In genomic region chr5:41925555-41925946, GRCh38 we compare ENCODE assay signal across 8 cellular contexts. TPM values are rescaled to one million over a fixed set of nuclear protein-coding genes. Genes with fewer than 3 reads are reported as not detected.
DNase-seq lines count a peak whose midpoint lies in the region; ATAC-seq and TF ChIP-seq lines count a peak whose summit lies in the region.

No MANE protein-coding gene starts in this region.

- TF ChIP-seq CTCF in ascending aorta (IDR thresholded peaks at IDR 0.05) (no peak), sigmoid colon (IDR thresholded peaks at IDR 0.05) (no peak)

- no peak for TF ChIP-seq EP300 in sigmoid colon (IDR thresholded peaks at IDR 0.05)

- H3K27ac ChIP-seq in ascending aorta: peak overlapping the region; percentile 96 to 100
- H3K27ac ChIP-seq in sigmoid colon: peak overlapping the region; percentile 87 to 98 (median 92)

- peak; percentile 20 for DNase-seq in SIG-M5 treated with dmso at 0.1 percent for 504 hours (lab: John Stamatoyannopoulos, UW; ENCODE audit: unreplicated experiment)
- no peak for DNase-seq in SIG-M5 (lab: John Stamatoyannopoulos, UW)
- peak; percentile 76 for DNase-seq in NCI-H2227 treated with DMSO at 0.1 percent for 48 hours (lab: John Stamatoyannopoulos, UW)
- peak in 1 of 2 donors; percentile 70 for DNase-seq in ascending aorta (ENCODE audit: low spot score in 2 of 2)
- DNase-seq in hypothalamus (lab: John Stamatoyannopoulos, UW): peak in 32 of 51 donors; percentile 3 to 70 (median 37)
- DNase-seq in sigmoid colon: peak; percentile 70

- intact Hi-C loops in ascending aorta (cut with DNase I) (loop anchor here (1.0 kb wide), 2 partner anchors 21 to 69 kb away; partner anchors contain the start of gene RIMOC1), sigmoid colon (cut with DNase I) (loop anchor here (1.0 to 10.0 kb wide), 5 partner anchors 21 to 1091 kb away; partner anchors contain the start of genes OXCT1, RIMOC1 and RPL37)

- ATAC-seq in HG02678 (IDR thresholded peaks at IDR 0.05; ENCODE audit: unreplicated experiment) (peak; percentile 23), GM18519 (IDR thresholded peaks at IDR 0.05; ENCODE audit: low FRiP score, unreplicated experiment) (no peak)

- 1% methylated on average over 18 of the region's 18 CpGs for WGBS in sigmoid colon, 2 donors

- H3K27me3 ChIP-seq in ascending aorta: no peaks in the 10 kb centered on the region
- no peaks in the 10 kb centered on the region for H3K27me3 ChIP-seq in sigmoid colon

- H3K36me3 ChIP-seq in ascending aorta (peaks cover 0 to 5% of the 10 kb centered on the region in 2 donors), sigmoid colon (peaks cover 0 to 21% (median 0%) of the 10 kb centered on the region in 4 donors)

- H3K9me3 ChIP-seq in ascending aorta: no peaks in the 10 kb centered on the region
- H3K9me3 ChIP-seq in sigmoid colon: no peaks in the 10 kb centered on the region

- peaks cover 0 to 10% of the 10 kb centered on the region in 2 donors for H3K4me1 ChIP-seq in ascending aorta
- peaks cover 0 to 14% (median 6%) of the 10 kb centered on the region in 4 donors for H3K4me1 ChIP-seq in sigmoid colon

- TF ChIP-seq POLR2A in sigmoid colon (IDR thresholded peaks at IDR 0.05): no peak

- H3K4me3 ChIP-seq in ascending aorta: peak overlapping the region; percentile 77 to 83
- H3K4me3 ChIP-seq in sigmoid colon: peak overlapping the region; percentile 61 to 85 (median 75)

RNA-seq across cellular contexts. Expression of gene FBXO4, which starts 0.5 kb away (rescaled TPM):
- total RNA-seq in ascending aorta (0.64 TPM), sigmoid colon (10 to 100 TPM in 2 of 4 donors, 1 to 10 TPM in 2; 8.3 to 12.3 (median 10.4) TPM)
- 1 to 10 TPM; 5.5 to 8.5 (median 6.6) TPM for polyA plus RNA-seq in sigmoid colon

RNA-seq across cellular contexts. Expression of gene RIMOC1, which starts 21.4 kb away (rescaled TPM):
- total RNA-seq in ascending aorta: 11.1 TPM
- total RNA-seq in sigmoid colon: 10 to 100 TPM; 14.9 to 19.3 (median 17.9) TPM
- polyA plus RNA-seq in sigmoid colon: 10 to 100 TPM in 1 of 3 donors, 1 to 10 TPM in 2; 5.4 to 10.2 (median 8.1) TPM

RNA-seq across cellular contexts. Expression of gene OXCT1, which starts 55.3 kb away (rescaled TPM):
- 3.1 TPM for total RNA-seq in ascending aorta
- total RNA-seq in sigmoid colon: 10 to 100 TPM; 24.2 to 35.0 (median 33.2) TPM
- 10 to 100 TPM in 2 of 3 donors, 1 to 10 TPM in 1; 6.6 to 26.1 (median 10.9) TPM for polyA plus RNA-seq in sigmoid colon
